18 cellular contexts compared by ENCODE assay signal in the genomic region with DNA sequence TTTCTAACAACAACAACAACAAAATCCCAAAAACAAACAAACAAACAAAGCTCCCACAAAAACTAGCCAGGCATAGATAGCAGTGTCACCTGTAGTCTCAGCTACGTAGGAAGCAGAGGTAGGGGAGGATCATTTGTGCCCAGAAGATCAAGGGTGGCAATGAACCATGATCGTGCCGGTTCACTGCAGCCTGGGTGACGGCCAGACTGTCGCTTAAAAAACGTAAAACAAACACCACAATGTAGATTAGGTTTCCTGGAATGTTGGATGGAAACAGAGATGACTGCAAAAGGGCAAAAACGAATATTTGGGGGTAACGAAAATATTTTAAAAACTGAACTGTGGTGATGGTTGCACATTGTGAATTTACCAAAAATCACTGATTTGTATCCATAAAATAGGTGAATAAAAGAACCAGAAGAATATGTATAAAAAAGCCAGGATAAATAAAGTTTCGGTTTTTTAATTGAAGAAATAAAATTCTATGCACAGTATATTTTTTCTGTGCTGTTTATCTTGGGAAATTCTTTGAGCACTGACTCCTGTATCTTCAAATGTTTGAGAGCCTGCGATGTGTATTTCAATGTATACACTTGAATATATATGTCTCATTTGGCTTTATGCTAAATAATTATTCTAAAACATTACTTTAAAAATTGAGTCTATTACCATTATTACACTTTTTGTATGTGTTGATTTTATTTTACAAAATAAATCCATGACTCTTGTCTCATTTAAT.
DNase-seq lines count a peak whose midpoint lies in the region; ATAC-seq and TF ChIP-seq lines count a peak whose summit lies in the region.
"Had no signal": no experiment of that assay in that cellular context is flagged by ENCODE, and none has a peak within 500 bp of the region (broad histone marks: within the 10 kb centered on the region; RNA-seq: fewer than 3 reads in every experiment).

No MANE protein-coding gene starts in this region.

- no peaks in the 10 kb centered on the region for H3K27me3 Mint-ChIP-seq in nephron progenitor cell (ENCODE audit: low read depth, poor library complexity)
- no peaks in the 10 kb centered on the region for H3K27me3 Mint-ChIP-seq in chondrocyte (ENCODE audit: low read depth)
- H3K27me3 Mint-ChIP-seq in stimulated activated naive CD8-positive, alpha-beta T cell treated with anti-CD3 and anti-CD28 coated beads, Interleukin-15, amount 100 ng/mL, for 72 hours = no peaks in the 10 kb centered on the region
- H3K27me3 Mint-ChIP-seq: CD8-positive, alpha-beta memory T cell had no signal

- TF ChIP-seq CTCF in nephron progenitor cell (IDR thresholded peaks at IDR 0.05) = no peak
- no peak for TF ChIP-seq CTCF in chondrocyte (IDR thresholded peaks at IDR 0.05)

- H3K4me1 Mint-ChIP-seq in nephron progenitor cell = peaks cover 7% of the 10 kb centered on the region
- H3K4me1 Mint-ChIP-seq in chondrocyte (ENCODE audit: low read depth) = peaks cover 5% of the 10 kb centered on the region
- no peaks in the 10 kb centered on the region for H3K4me1 Mint-ChIP-seq in stimulated activated naive CD8-positive, alpha-beta T cell treated with anti-CD3 and anti-CD28 coated beads, Interleukin-15, amount 100 ng/mL, for 72 hours
- H3K4me1 Mint-ChIP-seq: CD8-positive, alpha-beta memory T cell had no signal

- ATAC-seq in stimulated activated naive CD8-positive, alpha-beta T cell treated with anti-CD3 and anti-CD28 coated beads, Interleukin-15, amount 100 ng/mL, for 72 hours = no peak
- ATAC-seq: HepG2 had no signal

- H3K27ac Mint-ChIP-seq in nephron progenitor cell (peak overlapping the region; percentile 87), chondrocyte (ENCODE audit: unreplicated experiment) (no peak overlapping the region)
- no peak overlapping the region for H3K27ac Mint-ChIP-seq in stimulated activated naive CD8-positive, alpha-beta T cell treated with anti-CD3 and anti-CD28 coated beads, Interleukin-15, amount 100 ng/mL, for 72 hours
- H3K27ac Mint-ChIP-seq: CD8-positive, alpha-beta memory T cell; HFFc6 had no signal

- DNase-seq in DMS53 treated with DMSO at 0.1 percent for 48 hours (lab: John Stamatoyannopoulos, UW; ENCODE audit: unreplicated experiment) (peak; percentile 89), NCI-H2029 (lab: John Stamatoyannopoulos, UW) (peak; percentile 35), astrocyte of the hippocampus (ENCODE audit: low read depth, low spot score) (peak; percentile 39), nephron progenitor cell (peak; percentile 15), chondrocyte (ENCODE audit: low spot score) (no peak), inferior parietal cortex (ENCODE audit: extremely low spot score) (no peak)
- DNase-seq in stimulated activated naive CD8-positive, alpha-beta T cell treated with anti-CD3 and anti-CD28 coated beads, Interleukin-15, amount 100 ng/mL, for 72 hours = no peak
- DNase-seq: CD8-positive, alpha-beta memory T cell; EL; HFFc6; Karpas-422; NCI-H1436 treated with DMSO at 0.1 percent for 48 hours; NCI-H2107; NCI-H345; NCI-H748 treated with DMSO at 0.1 percent for 48 hours; SIG-M5; SW 1271 had no signal

- H3K9me3 Mint-ChIP-seq in nephron progenitor cell (peaks cover 8% of the 10 kb centered on the region), chondrocyte (ENCODE audit: low read depth) (no peaks in the 10 kb centered on the region)
- H3K9me3 Mint-ChIP-seq in stimulated activated naive CD8-positive, alpha-beta T cell treated with anti-CD3 and anti-CD28 coated beads, Interleukin-15, amount 100 ng/mL, for 72 hours = peaks cover 0 to 12% of the 10 kb centered on the region in 2 donors

- no peak overlapping the region for H3K4me3 Mint-ChIP-seq in nephron progenitor cell
- no peak overlapping the region for H3K4me3 Mint-ChIP-seq in chondrocyte (ENCODE audit: unreplicated experiment)
- no peak overlapping the region for H3K4me3 Mint-ChIP-seq in stimulated activated naive CD8-positive, alpha-beta T cell treated with anti-CD3 and anti-CD28 coated beads, Interleukin-15, amount 100 ng/mL, for 72 hours
- H3K4me3 Mint-ChIP-seq: CD8-positive, alpha-beta memory T cell; HFFc6 had no signal

- H3K36me3 Mint-ChIP-seq in nephron progenitor cell (ENCODE audit: low read depth) (no peaks in the 10 kb centered on the region), chondrocyte (ENCODE audit: low read depth) (no peaks in the 10 kb centered on the region)
- H3K36me3 Mint-ChIP-seq: CD8-positive, alpha-beta memory T cell had no signal

Comparison
In these comparisons a context has a peak if more than half of its experiments do, and no peak if none do; other contexts are left out.
1. DNase-seq: peak in DMS53 treated with DMSO at 0.1 percent for 48 hours (single experiment), NCI-H2029 (single experiment), astrocyte of the hippocampus (single experiment) and nephron progenitor cell (single experiment); none in chondrocyte (single experiment), stimulated activated naive CD8-positive, alpha-beta T cell treated with anti-CD3 and anti-CD28 coated beads, Interleukin-15, amount 100 ng/mL, for 72 hours (0 of 2) and inferior parietal cortex (single experiment).